In genomic region chr3:128278130-128278529, GRCh38 we compare ENCODE assay signal across 23 cellular contexts.
DNase-seq lines count a peak whose midpoint lies in the region; ATAC-seq, FAIRE-seq and TF ChIP-seq lines count a peak whose summit lies in the region.
"Had no signal": no experiment of that assay in that cellular context is flagged by ENCODE, and none has a peak within 500 bp of the region (broad histone marks: within the 10 kb centered on the region; RNA-seq: fewer than 3 reads in every experiment).

No MANE protein-coding gene starts in this region.

- CTCF ChIA-PET in HEK293 (lab: Yijun Ruan, JAX), result interaction anchor here (0.7 kb wide), 1 partner anchor 16 kb away, joined by 3 read pairs; no protein-coding TSS in a partner anchor
- CTCF ChIA-PET in H1 (lab: Charles Lee; ENCODE audit: partially characterized antibody), result interaction anchor here (0.7 to 2.4 kb wide), 17 partner anchors 9 to 294 kb away, joined by 3 to 14 read pairs (median 4); no protein-coding TSS in a partner anchor

- no peak for TF ChIP-seq POLR2A in H1 (IDR thresholded peaks at IDR 0.05; ENCODE audit: control extremely low read depth in 1 of 2, low read depth in 2 of 2, low read length in 2 of 2)

- POLR2A ChIA-PET in HEK293 (lab: Yijun Ruan, JAX), result no interaction called here
- POLR2A ChIA-PET in H1 (lab: Charles Lee; ENCODE audit: partially characterized antibody), result no interaction called here

- 71% methylated on average over 3 of the region's 3 CpGs; no CpG with 5 or more reads in 1 of the 2 experiments for WGBS in H1 (ENCODE audit: extremely low coverage in 1 of 2, insufficient coverage in 1 of 2, insufficient read length in 1 of 2, insufficient replicate concordance in 2 of 2, low coverage in 1 of 2, low lambda C conversion rate in 2 of 2, missing lambda C conversion rate in 1 of 2), 2 experiments

- H3K4me2 ChIP-seq in H1 (ENCODE audit: insufficient read depth in 1 of 2, low read depth in 2 of 2, low read length in 2 of 2), result no peak overlapping the region
- H3K4me2 ChIP-seq in osteoblast (ENCODE audit: insufficient read depth, low read length), result peak overlapping the region; percentile 59
- H3K4me2 ChIP-seq: KMS-11 had no signal

- H4K8ac ChIP-seq in H1 (ENCODE audit: extremely low read depth, insufficient read depth, low read length), result no peak overlapping the region

- H3K27me3 ChIP-seq in H1 (replicated peaks in 1 of 4; ENCODE audit: control insufficient read depth in 3 of 4, extremely low read depth in 1 of 4, insufficient read depth in 3 of 4, low read length in 3 of 4) (peaks cover 0 to 12% (median 7%) of the 10 kb centered on the region in 4 experiments; a peak in 3 of 7 replicates), osteoblast (ENCODE audit: insufficient read depth, low read length) (no peaks in the 10 kb centered on the region)
- H3K27me3 ChIP-seq: tibial nerve had no signal

- TF ChIP-seq EP300 in H1 (IDR thresholded peaks at IDR 0.05; ENCODE audit: borderline replicate concordance in 1 of 2, low read depth in 2 of 2, low read length in 2 of 2), result no peak

- H4K20me1 ChIP-seq in H1 (replicated peaks in 1 of 2; ENCODE audit: control insufficient read depth in 1 of 2, insufficient read depth in 2 of 2, low read length in 2 of 2) (no peaks in the 10 kb centered on the region), osteoblast (ENCODE audit: insufficient read depth, low read length) (peaks cover 6% of the 10 kb centered on the region)

- H3K23me2 ChIP-seq in H1 (ENCODE audit: low read depth, low read length), result no peaks in the 10 kb centered on the region

- no peak overlapping the region for H3K56ac ChIP-seq in H1 (replicated peaks; ENCODE audit: insufficient read length, low read depth, low read length)

- H3K27ac ChIP-seq in HEK293 (ENCODE audit: extremely low read depth, low read depth, low read length) (no peak overlapping the region), H1 (ENCODE audit: low read depth, low read length) (no peak overlapping the region), osteoblast (ENCODE audit: low read depth, low read length) (no peak overlapping the region)
- H3K27ac ChIP-seq: KMS-11, WERI-Rb-1 had no signal

- no peak overlapping the region for H3K4me3 ChIP-seq in HEK293 (ENCODE audit: low read depth, low read length)
- no peak overlapping the region for H3K4me3 ChIP-seq in H1 (ENCODE audit: extremely low read depth in 1 of 4, insufficient read depth in 2 of 4, low read depth in 3 of 4, low read length in 4 of 4)
- H3K4me3 ChIP-seq in osteoblast (ENCODE audit: insufficient read depth, low read length), result no peak overlapping the region
- H3K4me3 ChIP-seq: tibial nerve had no signal

- no peak overlapping the region for H2AFZ ChIP-seq in H1 (ENCODE audit: low read length)
- no peak overlapping the region for H2AFZ ChIP-seq in osteoblast (ENCODE audit: low read length)

- no peak overlapping the region for H2BK20ac ChIP-seq in H1 (ENCODE audit: low read length)

- H3K23ac ChIP-seq in H1 (ENCODE audit: insufficient read length), result no peak overlapping the region

- no peak for FAIRE-seq in H1 (lab: Jason Lieb, UNC)

- TF ChIP-seq CTCF in HEK293 (tag by site-specific recombination; IDR thresholded peaks at IDR 0.05), result no peak
- TF ChIP-seq CTCF in H1 (IDR thresholded peaks at IDR 0.05; ENCODE audit: control extremely low read depth in 1 of 3, insufficient read depth in 1 of 3, low read depth in 1 of 3, low read length in 3 of 3), result no peak
- no peak for TF ChIP-seq CTCF in osteoblast (IDR thresholded peaks at IDR 0.05; ENCODE audit: extremely low read depth, low read depth, low read length)

- H2AK5ac ChIP-seq in H1 (ENCODE audit: low read depth, low read length), result peak overlapping the region; percentile 70; the same call in 1 of the 2 replicates

- H2BK120ac ChIP-seq in H1 (replicated peaks; ENCODE audit: low read depth, low read length), result peak overlapping the region; percentile 38

- H3K36me3 ChIP-seq in HEK293 (ENCODE audit: control insufficient read depth in 2 of 2, insufficient read depth in 1 of 2, low read length in 2 of 2), result peaks cover 0 to 8% of the 10 kb centered on the region in 2 experiments; a peak in 1 of 3 replicates
- no peaks in the 10 kb centered on the region for H3K36me3 ChIP-seq in H1 (ENCODE audit: control insufficient read depth in 2 of 4, insufficient read depth in 4 of 4, low read length in 3 of 4)
- H3K36me3 ChIP-seq in osteoblast (ENCODE audit: insufficient read depth, low read length), result no peaks in the 10 kb centered on the region
- H3K36me3 ChIP-seq: left ventricle myocardium inferior, tibial nerve, WERI-Rb-1 had no signal

- H3K79me2 ChIP-seq in H1 (ENCODE audit: control insufficient read depth in 1 of 2, insufficient read depth in 2 of 2, low read length in 2 of 2), result no peaks in the 10 kb centered on the region
- no peaks in the 10 kb centered on the region for H3K79me2 ChIP-seq in osteoblast (ENCODE audit: insufficient read depth, low read length)

- H3K14ac ChIP-seq in H1 (ENCODE audit: insufficient read length), result no peak overlapping the region

- H3K9me3 ChIP-seq in HEK293 (ENCODE audit: control insufficient read depth, insufficient read depth, low read depth, low read length) (no peaks in the 10 kb centered on the region), H1 (ENCODE audit: insufficient read depth in 2 of 2, low read depth in 1 of 2, low read length in 1 of 2) (no peaks in the 10 kb centered on the region), osteoblast (ENCODE audit: low read depth, low read length) (no peaks in the 10 kb centered on the region)
- H3K9me3 ChIP-seq: left ventricle myocardium inferior, tibial nerve had no signal

- TF ChIP-seq RAD21 in H1 (IDR thresholded peaks at IDR 0.05 in 1 of 2, conservative IDR thresholded peaks at IDR 0.05 in 1 of 2; ENCODE audit: low read depth in 2 of 2, low read length in 2 of 2), result no peak

- H2BK15ac ChIP-seq in H1 (ENCODE audit: low read length), result 0 out of 2 replicates have a peak overlapping the region, but pooled peaks have one; percentile 88

- ATAC-seq in HG03565 (IDR thresholded peaks at IDR 0.05; ENCODE audit: unreplicated experiment), result no peak
- no peak for ATAC-seq in GM18519 (IDR thresholded peaks at IDR 0.05; ENCODE audit: low FRiP score, unreplicated experiment)
- ATAC-seq: CD8-positive, alpha-beta T cell; stimulated activated naive CD8-positive, alpha-beta T cell treated with anti-CD3 and anti-CD28 coated beads, Interleukin-15, amount 100 ng/mL, for 72 hours had no signal

- peaks cover 11% of the 10 kb centered on the region for H3K4me1 ChIP-seq in HEK293 (ENCODE audit: control insufficient read depth, insufficient read depth, low read length)
- H3K4me1 ChIP-seq in H1 (replicated peaks in 1 of 4; ENCODE audit: control insufficient read depth in 3 of 4, insufficient read depth in 4 of 4, low read length in 3 of 4), result peaks cover 26 to 68% (median 44%) of the 10 kb centered on the region in 4 experiments
- peaks cover 40% of the 10 kb centered on the region for H3K4me1 ChIP-seq in osteoblast (ENCODE audit: insufficient read depth, low read length)

- H4K5ac ChIP-seq in H1 (ENCODE audit: insufficient read length, low read depth, low read length), result no peak overlapping the region

- H2BK5ac ChIP-seq in H1 (ENCODE audit: low read depth, low read length), result no peak overlapping the region

- H3K79me1 ChIP-seq in H1 (ENCODE audit: low read depth, low read length), result no peaks in the 10 kb centered on the region

- H3K9ac ChIP-seq in H1 (replicated peaks in 1 of 4; ENCODE audit: extremely low read depth in 1 of 4, low read depth in 3 of 4, low read length in 3 of 4), result no peak overlapping the region
- H3K9ac ChIP-seq: KMS-11 had no signal

- H4K91ac ChIP-seq in H1 (replicated peaks; ENCODE audit: insufficient read length, low read length), result no peak overlapping the region

- no peak overlapping the region for H3K4ac ChIP-seq in H1 (replicated peaks; ENCODE audit: insufficient read length, low read depth, low read length)

- 0 out of 2 replicates have a peak overlapping the region, but pooled peaks have one; percentile 85 for H2BK12ac ChIP-seq in H1 (ENCODE audit: low read depth, low read length)

- H3K18ac ChIP-seq in H1 (ENCODE audit: extremely low read depth, low read length), result peak overlapping the region; percentile 28; the same call in 1 of the 2 replicates

- DNase-seq in RPMI7951 (ENCODE audit: low read depth) (peak; percentile 24), H1 (ENCODE audit: low read depth in 1 of 2, low spot score in 2 of 2) (peak in 1 of 2 experiments; percentile 31), osteoblast (ENCODE audit: insufficient read length, low spot score, missing footprints) (no peak), KG1 (lab: John Stamatoyannopoulos, UW) (no peak)
- no peak for DNase-seq in activated CD4-positive, alpha-beta T cell treated with anti-CD3 and anti-CD28 coated beads for 1 hour
- DNase-seq: activated effector memory CD4-positive, alpha-beta T cell treated with Interleukin-2 at 50 U/mL for 16 hours; activated naive CD8-positive, alpha-beta T cell treated with anti-CD3 and anti-CD28 coated beads, Interleukin-2, amount 10 ng/mL, durations not matched to agents 7 days and 5 days; DMS153; effector CD8-positive, alpha-beta T cell; erythroblast; GDM1; left ventricle myocardium inferior; NCI-H187; NCI-H524 treated with DMSO at 0.1 percent for 48 hours; stimulated activated naive CD8-positive, alpha-beta T cell treated with anti-CD3 and anti-CD28 coated beads, Interleukin-15, amount 100 ng/mL, for 72 hours; T-helper 9 cell had no signal

TF ChIP-seq in H1, 55 proteins besides CTCF, POLR2A, EP300 and RAD21 (continues in another document):
- TF ChIP-seq EZH2 (IDR thresholded peaks at IDR 0.05; ENCODE audit: low read depth, low read length, severe bottlenecking) (no peak), NRF1 (IDR thresholded peaks at IDR 0.05; ENCODE audit: low read depth, low read length) (no peak), RBBP5 (IDR thresholded peaks at IDR 0.05; ENCODE audit: borderline replicate concordance, low read depth, low read length) (no peak), BRCA1 (IDR thresholded peaks at IDR 0.05; ENCODE audit: low read depth, low read length) (no peak), KDM5A (IDR thresholded peaks at IDR 0.05; ENCODE audit: low read length) (no peak), TBP (IDR thresholded peaks at IDR 0.05; ENCODE audit: low read depth, low read length) (no peak), RNF2 (IDR thresholded peaks at IDR 0.05; ENCODE audit: borderline replicate concordance, low read depth, low read length, missing control alignments, poor library complexity, severe bottlenecking) (no peak), CEBPB (IDR thresholded peaks at IDR 0.05; ENCODE audit: low read depth, low read length) (no peak), EGR1 (IDR thresholded peaks at IDR 0.05; ENCODE audit: borderline replicate concordance, low read depth, low read length) (no peak), CHD2 (IDR thresholded peaks at IDR 0.05; ENCODE audit: low read length) (no peak), CTBP2 (IDR thresholded peaks at IDR 0.05; ENCODE audit: borderline replicate concordance, insufficient read depth, insufficient read length, low read length) (no peak), SIRT6 (IDR thresholded peaks at IDR 0.05; ENCODE audit: low read length) (no peak), BACH1 (IDR thresholded peaks at IDR 0.05; ENCODE audit: low read length) (no peak), SP4 (IDR thresholded peaks at IDR 0.05; ENCODE audit: low read length) (no peak), SUZ12 (IDR thresholded peaks at IDR 0.05; ENCODE audit: low read length) (no peak)
